ENCODE assay signal across 9 cellular contexts in the genomic region with DNA sequence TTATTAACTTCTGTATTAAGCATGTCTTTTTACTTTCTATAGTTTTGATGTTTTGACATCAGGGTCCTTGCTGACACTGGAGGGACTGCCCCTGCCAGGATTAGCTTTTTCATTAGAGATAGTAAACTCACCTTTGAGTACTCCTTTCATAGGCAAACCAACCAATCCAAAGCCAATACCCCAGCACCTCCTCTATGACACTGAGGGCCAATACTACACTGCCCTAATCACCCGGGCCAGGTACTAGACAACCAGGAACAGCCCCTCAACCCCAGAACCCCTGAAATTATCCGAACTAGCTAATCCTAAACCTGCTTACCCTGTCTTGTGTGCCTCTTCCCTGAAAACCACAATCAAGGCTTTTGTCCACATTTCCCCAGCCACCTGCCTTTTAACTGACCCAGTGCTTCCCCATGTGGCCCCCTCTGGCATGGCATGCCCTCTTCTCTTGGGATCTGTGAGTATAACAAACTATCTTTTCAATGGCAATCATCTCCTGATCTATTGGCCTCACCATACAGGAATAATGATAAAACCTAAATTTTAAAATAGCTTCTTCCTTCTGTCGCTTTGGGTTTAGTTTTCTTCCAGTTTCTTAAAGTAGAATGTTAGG. TPM values are rescaled to one million over a fixed set of nuclear protein-coding genes. Genes with fewer than 3 reads are reported as not detected.
DNase-seq lines count a peak whose midpoint lies in the region; ATAC-seq, FAIRE-seq and TF ChIP-seq lines count a peak whose summit lies in the region.
"Had no signal": no experiment of that assay in that cellular context is flagged by ENCODE, and none has a peak within 500 bp of the region (broad histone marks: within the 10 kb centered on the region; RNA-seq: fewer than 3 reads in every experiment).

No MANE protein-coding gene starts in this region.

- no peak overlapping the region for H3K4me3 Mint-ChIP-seq in activated T-helper 1 cell treated with anti-CD3 and anti-CD28 coated beads, Interleukin-12 subunit alpha, Interleukin-12 subunit beta, Interleukin-2, Interleukin-4 antibody, amounts not matched to agents 30 ng/mL and 10 ng/mL and 1 ng/mL, durations not matched to agents 14 hours and 24 hours and 36 hours

- FAIRE-seq in small intestine (lab: Jason Lieb, UNC) = no peak
- FAIRE-seq: colon had no signal

- DNase-seq in CD1c-positive myeloid dendritic cell (ENCODE audit: extremely low spot score) (peak; percentile 6), H7 (peak; percentile 76), lower lobe of right lung (no peak), T1000 (lab: John Stamatoyannopoulos, UW) (no peak), small intestine (no peak)
- no peak for DNase-seq in activated T-helper 1 cell treated with anti-CD3 and anti-CD28 coated beads, Interleukin-12 subunit alpha, Interleukin-12 subunit beta, Interleukin-2, Interleukin-4 antibody, amounts not matched to agents 30 ng/mL and 10 ng/mL and 1 ng/mL, durations not matched to agents 14 hours and 24 hours and 36 hours (ENCODE audit: low spot score)
- no peak for DNase-seq in activated CD4-positive, CD25-positive, alpha-beta regulatory T cell (lab: John Stamatoyannopoulos, UW)
- no peak for DNase-seq in stimulated activated naive CD4-positive, alpha-beta T cell (lab: John Stamatoyannopoulos, UW)

- H3K9me3 ChIP-seq in lower lobe of right lung (no peaks in the 10 kb centered on the region), small intestine (ENCODE audit: control insufficient read depth, low read depth) (no peaks in the 10 kb centered on the region)

- H3K36me3 ChIP-seq in H7 (replicated peaks; ENCODE audit: control insufficient read depth, insufficient read depth, low read length) (no peaks in the 10 kb centered on the region), lower lobe of right lung (no peaks in the 10 kb centered on the region), small intestine (ENCODE audit: control insufficient read depth in 2 of 2, insufficient read depth in 2 of 2, low read length in 2 of 2) (peaks cover 0 to 2% of the 10 kb centered on the region in 2 donors)

- intact Hi-C loops in activated T-helper 1 cell treated with anti-CD3 and anti-CD28 coated beads, Interleukin-12 subunit alpha, Interleukin-12 subunit beta, Interleukin-2, Interleukin-4 antibody, amounts not matched to agents 30 ng/mL and 10 ng/mL and 1 ng/mL, durations not matched to agents 14 hours and 24 hours and 36 hours (cut with micrococcal nuclease) = no loop called here
- intact Hi-C loops in lower lobe of right lung (cut with DNase I) = no loop called here

- no peak overlapping the region for H3K4me3 ChIP-seq in H7 (ENCODE audit: insufficient read depth, low read depth, low read length)
- no peak overlapping the region for H3K4me3 ChIP-seq in lower lobe of right lung
- no peak overlapping the region for H3K4me3 ChIP-seq in small intestine (ENCODE audit: low read depth in 1 of 2, low read length in 2 of 2)

- H3K27ac Mint-ChIP-seq in activated T-helper 1 cell treated with anti-CD3 and anti-CD28 coated beads, Interleukin-12 subunit alpha, Interleukin-12 subunit beta, Interleukin-2, Interleukin-4 antibody, amounts not matched to agents 30 ng/mL and 10 ng/mL and 1 ng/mL, durations not matched to agents 14 hours and 24 hours and 36 hours = peak overlapping the region; percentile 65

- WGBS in small intestine, 3 donors = 94 to 96% (median 95%) methylated on average over 3 of the region's 3 CpGs

- peaks cover 25% of the 10 kb centered on the region for H3K36me3 Mint-ChIP-seq in activated T-helper 1 cell treated with anti-CD3 and anti-CD28 coated beads, Interleukin-12 subunit alpha, Interleukin-12 subunit beta, Interleukin-2, Interleukin-4 antibody, amounts not matched to agents 30 ng/mL and 10 ng/mL and 1 ng/mL, durations not matched to agents 14 hours and 24 hours and 36 hours (ENCODE audit: low read depth)

- H3K27me3 ChIP-seq in H7 (ENCODE audit: control insufficient read depth, insufficient read depth, low read length) (no peaks in the 10 kb centered on the region), lower lobe of right lung (ENCODE audit: low read depth) (no peaks in the 10 kb centered on the region), small intestine (ENCODE audit: control insufficient read depth in 2 of 2, insufficient read depth in 2 of 2, low read length in 2 of 2) (no peaks in the 10 kb centered on the region)

- peak; percentile 20 for TF ChIP-seq CTCF in lower lobe of right lung (IDR thresholded peaks at IDR 0.05)

- no peaks in the 10 kb centered on the region for H3K27me3 Mint-ChIP-seq in activated T-helper 1 cell treated with anti-CD3 and anti-CD28 coated beads, Interleukin-12 subunit alpha, Interleukin-12 subunit beta, Interleukin-2, Interleukin-4 antibody, amounts not matched to agents 30 ng/mL and 10 ng/mL and 1 ng/mL, durations not matched to agents 14 hours and 24 hours and 36 hours (ENCODE audit: insufficient read depth)

- peaks cover 3% of the 10 kb centered on the region for H3K9me3 Mint-ChIP-seq in activated T-helper 1 cell treated with anti-CD3 and anti-CD28 coated beads, Interleukin-12 subunit alpha, Interleukin-12 subunit beta, Interleukin-2, Interleukin-4 antibody, amounts not matched to agents 30 ng/mL and 10 ng/mL and 1 ng/mL, durations not matched to agents 14 hours and 24 hours and 36 hours

- no peak overlapping the region for H3K27ac ChIP-seq in lower lobe of right lung
- H3K27ac ChIP-seq in small intestine (ENCODE audit: low read depth in 1 of 2, low read length in 1 of 2) = no peak overlapping the region

- ATAC-seq in lower lobe of right lung = peak in 1 of 2 donors; percentile 44

- peaks cover 39% of the 10 kb centered on the region for H3K4me1 Mint-ChIP-seq in activated T-helper 1 cell treated with anti-CD3 and anti-CD28 coated beads, Interleukin-12 subunit alpha, Interleukin-12 subunit beta, Interleukin-2, Interleukin-4 antibody, amounts not matched to agents 30 ng/mL and 10 ng/mL and 1 ng/mL, durations not matched to agents 14 hours and 24 hours and 36 hours (ENCODE audit: low read depth)

- H3K4me1 ChIP-seq in lower lobe of right lung (peaks cover 10% of the 10 kb centered on the region), small intestine (ENCODE audit: control insufficient read depth in 2 of 2, insufficient read depth in 1 of 2, low read depth in 1 of 2, low read length in 1 of 2) (no peaks in the 10 kb centered on the region)

RNA-seq across cellular contexts. Expression of gene RAB6A, which starts 31.2 kb away (rescaled TPM):
- total RNA-seq in H7 (2014; rRNA removed; shearing (Covaris generic)) = 63.4 and 73.0 TPM in 2 replicates
- total RNA-seq in activated T-helper 1 cell treated with anti-CD3 and anti-CD28 coated beads, Interleukin-12 subunit alpha, Interleukin-12 subunit beta, Interleukin-2, Interleukin-4 antibody, amounts not matched to agents 30 ng/mL and 10 ng/mL and 1 ng/mL, durations not matched to agents 14 hours and 24 hours and 36 hours = 81.9 and 88.0 TPM in 2 replicates
- 128 TPM for total RNA-seq in lower lobe of right lung
- 100 to 1,000 TPM in 1 of 3 donors, 10 to 100 TPM in 2; 71.8 to 127 (median 93.8) TPM for polyA plus RNA-seq in small intestine

RNA-seq across cellular contexts. Expression of gene MRPL48, which starts 58.0 kb away (rescaled TPM):
- total RNA-seq in H7 (2014; rRNA removed; shearing (Covaris generic)) = 57.7 and 58.7 TPM in 2 replicates
- total RNA-seq in activated T-helper 1 cell treated with anti-CD3 and anti-CD28 coated beads, Interleukin-12 subunit alpha, Interleukin-12 subunit beta, Interleukin-2, Interleukin-4 antibody, amounts not matched to agents 30 ng/mL and 10 ng/mL and 1 ng/mL, durations not matched to agents 14 hours and 24 hours and 36 hours = 55.0 and 56.3 TPM in 2 replicates
- 26.5 TPM for total RNA-seq in lower lobe of right lung
- polyA plus RNA-seq in small intestine = 10 to 100 TPM; 38.9 to 74.3 (median 66.7) TPM

Comparison
In these comparisons a context has a peak if more than half of its experiments do, and no peak if none do; other contexts are left out.
1. DNase-seq: peak in CD1c-positive myeloid dendritic cell (single experiment) and H7 (single experiment); none in activated T-helper 1 cell treated with anti-CD3 and anti-CD28 coated beads, Interleukin-12 subunit alpha, Interleukin-12 subunit beta, Interleukin-2, Interleukin-4 antibody, amounts not matched to agents 30 ng/mL and 10 ng/mL and 1 ng/mL, durations not matched to agents 14 hours and 24 hours and 36 hours (single experiment), lower lobe of right lung (single experiment), T1000 (single experiment), activated CD4-positive, CD25-positive, alpha-beta regulatory T cell (0 of 4), stimulated activated naive CD4-positive, alpha-beta T cell (0 of 6) and small intestine (single experiment).